ENCODE assay signal across 8 cellular contexts in genomic region chrX:20141281-20142220, GRCh38. TPM values are rescaled to one million over a fixed set of nuclear protein-coding genes. Genes with fewer than 3 reads are reported as not detected.
DNase-seq lines count a peak whose midpoint lies in the region; ATAC-seq and TF ChIP-seq lines count a peak whose summit lies in the region.

TSS of gene EIF1AX (minus strand) at chrX:20141838. CDS start at chrX:20141640, 198 bp downstream.

- H3K9ac ChIP-seq in adipocyte (ENCODE audit: low read length) (peak within 1 kb of the TSS; percentile 89), trophoblast cell (ENCODE audit: low read length) (peak within 1 kb of the TSS; percentile 95)

- peak; percentile 92 for TF ChIP-seq POLR2A in transverse colon (IDR thresholded peaks at IDR 0.05)

- TF ChIP-seq CTCF in GM12875 (IDR thresholded peaks at IDR 0.05; ENCODE audit: borderline replicate concordance, insufficient read depth, low read depth, low read length) (no peak), cardiac muscle cell (IDR thresholded peaks at IDR 0.05; ENCODE audit: low read depth, low read length) (no peak), transverse colon (IDR thresholded peaks at IDR 0.05) (no peak)

- H3K9me3 ChIP-seq in adipocyte (ENCODE audit: control insufficient read depth, low read length) (no peaks in the 10 kb centered on the region), cardiac muscle cell (ENCODE audit: low read depth) (no peaks in the 10 kb centered on the region), trophoblast cell (ENCODE audit: insufficient read depth, low read depth, low read length) (no peaks in the 10 kb centered on the region), transverse colon (no peaks in the 10 kb centered on the region)

- H3K79me2 ChIP-seq in trophoblast cell (ENCODE audit: control insufficient read depth, insufficient read depth, low read length, poor library complexity): peaks cover 5% of the 10 kb centered on the region

- H3K4me3 ChIP-seq in GM12875 (ENCODE audit: low read depth, low read length): peak within 1 kb of the TSS; percentile 97
- H3K4me3 ChIP-seq in adipocyte (ENCODE audit: low read length): peak within 1 kb of the TSS; percentile 90
- H3K4me3 ChIP-seq in cardiac muscle cell: peak within 1 kb of the TSS; percentile 64
- H3K4me3 ChIP-seq in trophoblast cell (ENCODE audit: low read depth, low read length): peak within 1 kb of the TSS; percentile 98
- H3K4me3 ChIP-seq in transverse colon: peak within 1 kb of the TSS; percentile 77 to 99 (median 82)

- H2BK5ac ChIP-seq in trophoblast cell (ENCODE audit: low read depth, low read length, poor library complexity): peak within 1 kb of the TSS; percentile 64

- peaks cover 26% of the 10 kb centered on the region for H3K36me3 ChIP-seq in adipocyte (ENCODE audit: control insufficient read depth, insufficient read depth, low read length, severe bottlenecking)
- peaks cover 7% of the 10 kb centered on the region for H3K36me3 ChIP-seq in cardiac muscle cell
- H3K36me3 ChIP-seq in trophoblast cell (ENCODE audit: control insufficient read depth in 1 of 2, insufficient read depth in 2 of 2, low read length in 2 of 2): peaks cover 4 to 7% of the 10 kb centered on the region in 2 experiments
- H3K36me3 ChIP-seq in transverse colon: no peaks in the 10 kb centered on the region

- DNase-seq in NCI-H1436 (lab: John Stamatoyannopoulos, UW) (peak; percentile 92), T follicular helper cell (ENCODE audit: low read depth) (peak; percentile 99), adipocyte (ENCODE audit: low read depth) (peak; percentile 100), cardiac muscle cell (ENCODE audit: low read depth in 1 of 2, low spot score in 1 of 2) (peak; percentile 95 to 98), trophoblast cell (peak; percentile 96 to 100), transverse colon (peak; percentile 99)

- no peak within 1 kb of the TSS for H2BK120ac ChIP-seq in trophoblast cell (ENCODE audit: insufficient read depth, low read length, poor library complexity)

- no peak for TF ChIP-seq EP300 in transverse colon (IDR thresholded peaks at IDR 0.05; ENCODE audit: low read depth)

- H4K91ac ChIP-seq in trophoblast cell (ENCODE audit: low read depth, low read length): peak within 1 kb of the TSS; percentile 80

- intact Hi-C loops in transverse colon (cut with DNase I; ENCODE audit: low total_unique reads): no loop called here

- H3K27me3 ChIP-seq in adipocyte (replicated peaks; ENCODE audit: control insufficient read depth, insufficient read depth, low read length): no peaks in the 10 kb centered on the region
- H3K27me3 ChIP-seq in cardiac muscle cell: no peaks in the 10 kb centered on the region
- no peaks in the 10 kb centered on the region for H3K27me3 ChIP-seq in trophoblast cell (ENCODE audit: insufficient read depth, low read length)
- no peaks in the 10 kb centered on the region for H3K27me3 ChIP-seq in transverse colon

- no peak within 1 kb of the TSS for H2AK5ac ChIP-seq in trophoblast cell (ENCODE audit: low read length)

- peak within 1 kb of the TSS; percentile 75 for H3K14ac ChIP-seq in trophoblast cell (ENCODE audit: low read length)

- WGBS in trophoblast cell (ENCODE audit: extremely low coverage, insufficient coverage, insufficient read length): no CpG with 5 or more reads among the region's 82 CpGs
- 0% methylated on average over 45 of the region's 82 CpGs; no CpG with 5 or more reads in 1 of the 2 donors for WGBS in transverse colon (ENCODE audit: low coverage in 1 of 2), 2 donors

- no peak within 1 kb of the TSS for H4K12ac ChIP-seq in trophoblast cell (ENCODE audit: low read depth, low read length)

- H3K4me1 ChIP-seq in adipocyte (ENCODE audit: control insufficient read depth, insufficient read depth, low read length) (peaks cover 24% of the 10 kb centered on the region), cardiac muscle cell (ENCODE audit: low read depth) (peaks cover 6% of the 10 kb centered on the region), trophoblast cell (ENCODE audit: control insufficient read depth in 1 of 2, insufficient read depth in 2 of 2, low read length in 2 of 2) (no peaks in the 10 kb centered on the region), transverse colon (peaks cover 11 to 22% (median 19%) of the 10 kb centered on the region in 4 donors)

- H3K27ac ChIP-seq in cardiac muscle cell (peak within 1 kb of the TSS; percentile 88), trophoblast cell (ENCODE audit: low read depth, low read length) (peak within 1 kb of the TSS; percentile 47), transverse colon (peak within 1 kb of the TSS; percentile 92 to 95 (median 93))

- H3K4me2 ChIP-seq in trophoblast cell (ENCODE audit: low read length): peak within 1 kb of the TSS; percentile 69

- in situ Hi-C loops in transverse colon (cut with MboI; ENCODE audit: low pct_ligation_motif_present in 1 of 4, low pct_unique_long_range_greater_than_20kb in 1 of 4, low sequenced_read_pairs in 3 of 4): no loop called here

- H2BK12ac ChIP-seq in trophoblast cell (ENCODE audit: low read length): no peak within 1 kb of the TSS

- H3K79me1 ChIP-seq in trophoblast cell (ENCODE audit: low read length): peaks cover 4% of the 10 kb centered on the region

- peak within 1 kb of the TSS; percentile 85 for H4K8ac ChIP-seq in trophoblast cell (ENCODE audit: low read depth, low read length)

- ATAC-seq in HG02798 (IDR thresholded peaks at IDR 0.05; ENCODE audit: poor library complexity, unreplicated experiment): peak; percentile 99

- H3K23ac ChIP-seq in trophoblast cell (ENCODE audit: low read length): no peak within 1 kb of the TSS

- peak within 1 kb of the TSS; percentile 81 for H3K4ac ChIP-seq in trophoblast cell (ENCODE audit: low read depth, low read length)

- peak within 1 kb of the TSS; percentile 33 for H2AFZ ChIP-seq in trophoblast cell (ENCODE audit: insufficient read depth, low read length, poor library complexity)

- H3K18ac ChIP-seq in trophoblast cell (ENCODE audit: low read length): peak within 1 kb of the TSS; percentile 78

RNA-seq across cellular contexts. Expression of gene EIF1AX, which starts in this region (rescaled TPM):
- total RNA-seq in cardiac muscle cell (26.6 and 30.6 TPM in 2 replicates), transverse colon (10 to 100 TPM; 10.7 to 45.9 (median 19.9) TPM)
- 56.9 TPM in 2 replicates for polyA plus RNA-seq in cardiac muscle cell
- 38.5 and 40.3 TPM in 2 replicates for polyA plus RNA-seq in trophoblast cell (2013)

Comparison
In these comparisons a context has a peak if more than half of its experiments do, and no peak if none do; other contexts are left out.
1. Peak in every context shown above with its lines: DNase-seq, ATAC-seq, H3K4me3 ChIP-seq and H3K27ac ChIP-seq.